1 cellular context compared by ENCODE assay signal in the genomic region with DNA sequence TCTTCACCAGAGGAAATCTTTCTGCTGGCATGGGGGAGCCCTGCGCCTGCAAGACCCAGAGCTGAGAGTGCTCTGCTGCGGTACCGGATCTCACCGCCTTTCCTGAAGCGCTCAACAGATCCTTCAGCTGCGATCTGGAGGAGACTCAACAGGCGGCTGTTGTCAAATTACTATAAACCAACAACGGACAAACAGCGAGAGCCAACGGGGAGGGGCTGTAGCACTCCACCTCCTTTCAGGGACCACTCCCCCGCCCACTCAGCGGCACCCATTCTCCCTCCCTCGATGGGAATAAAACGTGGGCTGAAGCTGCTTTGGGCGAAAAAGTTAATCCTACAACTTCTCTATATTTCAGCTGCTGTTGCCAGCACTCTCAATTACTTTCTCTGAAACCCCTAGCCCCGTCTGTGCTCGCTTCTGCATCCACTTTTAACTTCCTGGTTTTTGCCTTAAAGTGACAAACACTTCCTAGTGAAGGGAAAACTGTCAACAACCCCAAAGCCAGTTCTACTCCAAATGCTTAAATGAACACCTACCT.
TF ChIP-seq lines count a peak whose summit lies in the region.

A gene with protein sequence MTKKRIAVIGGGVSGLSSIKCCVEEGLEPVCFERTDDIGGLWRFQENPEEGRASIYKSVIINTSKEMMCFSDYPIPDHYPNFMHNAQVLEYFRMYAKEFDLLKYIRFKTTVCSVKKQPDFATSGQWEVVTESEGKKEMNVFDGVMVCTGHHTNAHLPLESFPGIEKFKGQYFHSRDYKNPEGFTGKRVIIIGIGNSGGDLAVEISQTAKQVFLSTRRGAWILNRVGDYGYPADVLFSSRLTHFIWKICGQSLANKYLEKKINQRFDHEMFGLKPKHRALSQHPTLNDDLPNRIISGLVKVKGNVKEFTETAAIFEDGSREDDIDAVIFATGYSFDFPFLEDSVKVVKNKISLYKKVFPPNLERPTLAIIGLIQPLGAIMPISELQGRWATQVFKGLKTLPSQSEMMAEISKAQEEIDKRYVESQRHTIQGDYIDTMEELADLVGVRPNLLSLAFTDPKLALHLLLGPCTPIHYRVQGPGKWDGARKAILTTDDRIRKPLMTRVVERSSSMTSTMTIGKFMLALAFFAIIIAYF (minus strand): TSS at position 147 of the 538 bp plus-strand sequence. CDS start 310 bp downstream, outside the sequence.

TF ChIP-seq in HepG2, 621 proteins besides CTCF, POLR2A, EP300 and RAD21 (continued from another document and continues in another):
- TF ChIP-seq ZNF101 (CRISPR knock-in tag; IDR thresholded peaks at IDR 0.05; ENCODE audit: borderline replicate concordance, low read depth) = no peak
- no peak for TF ChIP-seq GABPA (IDR thresholded peaks at IDR 0.05; ENCODE audit: low read depth, low read length)
- no peak for TF ChIP-seq GABPA (CRISPR knock-in tag; IDR thresholded peaks at IDR 0.05; ENCODE audit: low read depth)
- no peak for TF ChIP-seq ZNF12 (CRISPR knock-in tag; IDR thresholded peaks at IDR 0.05)
- TF ChIP-seq ONECUT2 (CRISPR knock-in tag; IDR thresholded peaks at IDR 0.05) = no peak
- TF ChIP-seq SIN3A (IDR thresholded peaks at IDR 0.05; ENCODE audit: borderline replicate concordance, low read depth, low read length) = peak; percentile 89
- no peak for TF ChIP-seq SP2 (CRISPR knock-in tag; IDR thresholded peaks at IDR 0.05)
- no peak for TF ChIP-seq ZZZ3 (CRISPR knock-in tag; IDR thresholded peaks at IDR 0.05; ENCODE audit: borderline replicate concordance)
- no peak for TF ChIP-seq DMAP1 (CRISPR knock-in tag; IDR thresholded peaks at IDR 0.05)
- TF ChIP-seq RFX1 (IDR thresholded peaks at IDR 0.05) = no peak
- TF ChIP-seq TEAD2 (CRISPR knock-in tag; IDR thresholded peaks at IDR 0.05) = no peak
- no peak for TF ChIP-seq ZIK1 (CRISPR knock-in tag; IDR thresholded peaks at IDR 0.05; ENCODE audit: borderline replicate concordance, low read depth)
- TF ChIP-seq, protein P1, sequence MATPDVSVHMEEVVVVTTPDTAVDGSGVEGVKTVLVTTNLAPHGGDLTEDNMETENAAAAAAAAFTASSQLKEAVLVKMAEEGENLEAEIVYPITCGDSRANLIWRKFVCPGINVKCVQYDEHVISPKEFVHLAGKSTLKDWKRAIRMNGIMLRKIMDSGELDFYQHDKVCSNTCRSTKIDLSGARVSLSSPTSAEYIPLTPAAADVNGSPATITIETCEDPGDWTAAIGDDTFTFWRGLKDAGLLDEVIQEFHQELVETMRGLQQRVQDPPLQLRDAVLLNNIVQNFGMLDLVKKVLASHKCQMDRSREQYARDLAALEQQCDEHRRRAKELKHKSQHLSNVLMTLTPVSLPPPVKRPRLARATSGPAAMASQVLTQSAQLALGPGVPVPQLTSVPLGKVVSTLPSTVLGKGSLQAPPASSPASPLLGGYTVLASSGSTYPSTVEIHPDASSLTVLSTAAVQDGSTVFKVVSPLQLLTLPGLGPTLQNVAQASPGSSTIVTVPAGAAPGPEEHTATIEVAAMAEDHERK (CRISPR knock-in tag; IDR thresholded peaks at IDR 0.05; ENCODE audit: low read depth) = no peak
- peak; percentile 66; the same call in 1 of the 2 replicates for TF ChIP-seq ZNF414 (CRISPR knock-in tag; IDR thresholded peaks at IDR 0.05)
- TF ChIP-seq, protein P2, sequence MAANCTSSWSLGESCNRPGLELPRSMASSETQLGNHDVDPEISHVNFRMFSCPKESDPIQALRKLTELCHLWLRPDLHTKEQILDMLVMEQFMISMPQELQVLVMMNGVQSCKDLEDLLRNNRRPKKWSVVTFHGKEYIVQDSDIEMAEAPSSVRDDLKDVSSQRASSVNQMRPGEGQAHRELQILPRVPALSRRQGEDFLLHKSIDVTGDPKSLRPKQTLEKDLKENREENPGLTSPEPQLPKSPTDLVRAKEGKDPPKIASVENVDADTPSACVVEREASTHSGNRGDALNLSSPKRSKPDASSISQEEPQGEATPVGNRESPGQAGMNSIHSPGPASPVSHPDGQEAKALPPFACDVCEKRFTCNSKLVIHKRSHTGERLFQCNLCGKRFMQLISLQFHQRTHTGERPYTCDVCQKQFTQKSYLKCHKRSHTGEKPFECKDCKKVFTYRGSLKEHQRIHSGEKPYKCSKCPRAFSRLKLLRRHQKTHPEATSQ (CRISPR knock-in tag; IDR thresholded peaks at IDR 0.05; ENCODE audit: borderline replicate concordance) = no peak
- TF ChIP-seq, protein P3, sequence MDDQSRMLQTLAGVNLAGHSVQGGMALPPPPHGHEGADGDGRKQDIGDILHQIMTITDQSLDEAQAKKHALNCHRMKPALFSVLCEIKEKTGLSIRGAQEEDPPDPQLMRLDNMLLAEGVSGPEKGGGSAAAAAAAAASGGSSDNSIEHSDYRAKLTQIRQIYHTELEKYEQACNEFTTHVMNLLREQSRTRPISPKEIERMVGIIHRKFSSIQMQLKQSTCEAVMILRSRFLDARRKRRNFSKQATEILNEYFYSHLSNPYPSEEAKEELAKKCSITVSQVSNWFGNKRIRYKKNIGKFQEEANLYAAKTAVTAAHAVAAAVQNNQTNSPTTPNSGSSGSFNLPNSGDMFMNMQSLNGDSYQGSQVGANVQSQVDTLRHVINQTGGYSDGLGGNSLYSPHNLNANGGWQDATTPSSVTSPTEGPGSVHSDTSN (CRISPR knock-in tag; IDR thresholded peaks at IDR 0.05; ENCODE audit: borderline replicate concordance) = no peak
- no peak for TF ChIP-seq PPARG (CRISPR knock-in tag; conservative IDR thresholded peaks at IDR 0.05)
- no peak for TF ChIP-seq ZFY (CRISPR knock-in tag; IDR thresholded peaks at IDR 0.05)
- no peak for TF ChIP-seq FLYWCH1 (CRISPR knock-in tag; IDR thresholded peaks at IDR 0.05)
- TF ChIP-seq, protein P4, sequence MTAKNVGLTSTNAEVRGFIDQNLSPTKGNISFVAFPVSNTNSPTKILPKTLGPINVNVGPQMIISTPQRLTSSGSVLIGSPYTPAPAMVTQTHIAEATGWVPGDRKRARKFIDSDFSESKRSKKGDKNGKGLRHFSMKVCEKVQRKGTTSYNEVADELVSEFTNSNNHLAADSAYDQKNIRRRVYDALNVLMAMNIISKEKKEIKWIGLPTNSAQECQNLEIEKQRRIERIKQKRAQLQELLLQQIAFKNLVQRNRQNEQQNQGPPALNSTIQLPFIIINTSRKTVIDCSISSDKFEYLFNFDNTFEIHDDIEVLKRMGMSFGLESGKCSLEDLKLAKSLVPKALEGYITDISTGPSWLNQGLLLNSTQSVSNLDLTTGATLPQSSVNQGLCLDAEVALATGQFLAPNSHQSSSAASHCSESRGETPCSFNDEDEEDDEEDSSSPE (CRISPR knock-in tag; IDR thresholded peaks at IDR 0.05) = no peak
- no peak for TF ChIP-seq THAP11 (CRISPR knock-in tag; IDR thresholded peaks at IDR 0.05)
- TF ChIP-seq RARG (CRISPR knock-in tag; IDR thresholded peaks at IDR 0.05; ENCODE audit: low read depth) = no peak
- TF ChIP-seq XRCC5 (optimal IDR thresholded peaks at IDR 0.05; ENCODE audit: low read length) = peak; percentile 56
- TF ChIP-seq ZNF770 (CRISPR knock-in tag; IDR thresholded peaks at IDR 0.05) = no peak
- no peak for TF ChIP-seq ZNF761 (CRISPR knock-in tag; conservative IDR thresholded peaks at IDR 0.05)
- no peak for TF ChIP-seq ZNF446 (CRISPR knock-in tag; IDR thresholded peaks at IDR 0.05)
- no peak for TF ChIP-seq ZNF674 (CRISPR knock-in tag; IDR thresholded peaks at IDR 0.05; ENCODE audit: low read depth)
- peak; percentile 77 for TF ChIP-seq PATZ1 (CRISPR knock-in tag; IDR thresholded peaks at IDR 0.05)
- TF ChIP-seq ZHX1 (CRISPR knock-in tag; IDR thresholded peaks at IDR 0.05; ENCODE audit: low read depth) = no peak
- TF ChIP-seq, protein P5, sequence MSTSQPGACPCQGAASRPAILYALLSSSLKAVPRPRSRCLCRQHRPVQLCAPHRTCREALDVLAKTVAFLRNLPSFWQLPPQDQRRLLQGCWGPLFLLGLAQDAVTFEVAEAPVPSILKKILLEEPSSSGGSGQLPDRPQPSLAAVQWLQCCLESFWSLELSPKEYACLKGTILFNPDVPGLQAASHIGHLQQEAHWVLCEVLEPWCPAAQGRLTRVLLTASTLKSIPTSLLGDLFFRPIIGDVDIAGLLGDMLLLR (CRISPR knock-in tag; IDR thresholded peaks at IDR 0.05) = no peak
- no peak for TF ChIP-seq ZBTB42 (CRISPR knock-in tag; IDR thresholded peaks at IDR 0.05)
- TF ChIP-seq ZNF75D (CRISPR knock-in tag; IDR thresholded peaks at IDR 0.05; ENCODE audit: borderline replicate concordance) = no peak
- TF ChIP-seq ZNF547 (CRISPR knock-in tag; IDR thresholded peaks at IDR 0.05) = no peak
- peak; percentile 51; the same call in 1 of the 2 replicates for TF ChIP-seq RBFOX2 (IDR thresholded peaks at IDR 0.05; ENCODE audit: low read depth, low read length)
- TF ChIP-seq KMT2A (CRISPR knock-in tag; IDR thresholded peaks at IDR 0.05) = no peak
- 0 out of 2 replicates have a peak, but pooled peaks have one; percentile 20 for TF ChIP-seq ZNF317 (CRISPR knock-in tag; IDR thresholded peaks at IDR 0.05)
- 0 out of 2 replicates have a peak, but pooled peaks have one; percentile 64 for TF ChIP-seq ZNF543 (CRISPR knock-in tag; IDR thresholded peaks at IDR 0.05)
- TF ChIP-seq, protein P6, sequence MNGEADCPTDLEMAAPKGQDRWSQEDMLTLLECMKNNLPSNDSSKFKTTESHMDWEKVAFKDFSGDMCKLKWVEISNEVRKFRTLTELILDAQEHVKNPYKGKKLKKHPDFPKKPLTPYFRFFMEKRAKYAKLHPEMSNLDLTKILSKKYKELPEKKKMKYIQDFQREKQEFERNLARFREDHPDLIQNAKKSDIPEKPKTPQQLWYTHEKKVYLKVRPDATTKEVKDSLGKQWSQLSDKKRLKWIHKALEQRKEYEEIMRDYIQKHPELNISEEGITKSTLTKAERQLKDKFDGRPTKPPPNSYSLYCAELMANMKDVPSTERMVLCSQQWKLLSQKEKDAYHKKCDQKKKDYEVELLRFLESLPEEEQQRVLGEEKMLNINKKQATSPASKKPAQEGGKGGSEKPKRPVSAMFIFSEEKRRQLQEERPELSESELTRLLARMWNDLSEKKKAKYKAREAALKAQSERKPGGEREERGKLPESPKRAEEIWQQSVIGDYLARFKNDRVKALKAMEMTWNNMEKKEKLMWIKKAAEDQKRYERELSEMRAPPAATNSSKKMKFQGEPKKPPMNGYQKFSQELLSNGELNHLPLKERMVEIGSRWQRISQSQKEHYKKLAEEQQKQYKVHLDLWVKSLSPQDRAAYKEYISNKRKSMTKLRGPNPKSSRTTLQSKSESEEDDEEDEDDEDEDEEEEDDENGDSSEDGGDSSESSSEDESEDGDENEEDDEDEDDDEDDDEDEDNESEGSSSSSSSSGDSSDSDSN (CRISPR knock-in tag; IDR thresholded peaks at IDR 0.05) = peak; percentile 50
- TF ChIP-seq CREB1 (IDR thresholded peaks at IDR 0.05) = no peak
- TF ChIP-seq CREB1 (CRISPR knock-in tag; IDR thresholded peaks at IDR 0.05) = peak; percentile 26; the same call in 1 of the 2 replicates
